26 cellular contexts compared by ENCODE assay signal in the genomic region with DNA sequence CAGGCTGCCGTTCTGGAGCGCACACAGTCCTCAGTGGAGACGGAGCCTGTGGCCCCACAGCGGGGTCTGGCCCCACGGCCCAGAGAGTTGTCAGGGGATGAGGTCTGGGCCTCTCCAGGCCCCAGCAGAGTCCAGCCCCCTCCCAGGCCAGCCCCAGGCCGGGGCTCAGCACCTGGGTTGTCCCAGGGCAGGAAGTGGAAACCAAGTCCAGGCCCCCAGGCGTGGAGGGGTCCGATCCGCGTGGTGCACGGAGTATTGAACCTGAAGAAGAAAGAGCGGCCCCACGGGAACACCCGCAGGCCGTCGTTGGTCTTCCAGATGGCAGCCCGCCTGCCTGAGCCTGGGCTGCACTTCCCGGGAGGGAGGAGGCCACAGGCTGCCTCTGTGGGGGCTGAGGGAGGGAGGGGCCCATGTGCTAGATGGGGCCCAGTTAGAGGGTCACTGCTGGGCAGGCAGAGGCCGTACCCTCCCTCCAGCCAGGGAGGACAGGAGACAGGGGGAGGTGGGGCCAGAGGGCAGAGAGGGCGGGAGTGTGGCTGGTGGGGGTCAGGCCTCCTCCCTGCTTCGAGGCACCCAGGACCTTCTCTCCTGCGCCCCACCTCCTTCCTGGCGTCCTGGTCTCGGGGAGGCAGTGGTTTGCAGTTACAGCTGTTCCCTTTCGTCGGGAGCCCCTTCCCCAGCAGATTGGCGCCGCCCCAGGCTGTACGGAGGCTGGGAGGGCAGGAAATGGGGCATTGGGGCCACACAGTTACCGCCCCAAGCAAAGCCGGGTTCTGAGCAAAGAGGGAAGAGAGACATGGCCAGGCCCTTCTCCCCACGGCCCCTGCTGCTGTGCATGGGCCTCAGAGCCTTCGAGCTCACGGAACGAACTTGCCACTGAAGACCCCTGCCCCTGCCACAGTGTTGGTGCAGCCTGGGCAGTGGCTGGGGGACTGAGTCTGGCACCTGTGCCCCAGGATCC. TPM values are rescaled to one million over a fixed set of nuclear protein-coding genes. Genes with fewer than 3 reads are reported as not detected.
DNase-seq lines count a peak whose midpoint lies in the region; ATAC-seq and TF ChIP-seq lines count a peak whose summit lies in the region.
"Had no signal": no experiment of that assay in that cellular context is flagged by ENCODE, and none has a peak within 500 bp of the region (broad histone marks: within the 10 kb centered on the region; RNA-seq: fewer than 3 reads in every experiment).

No MANE protein-coding gene starts in this region.

- no peaks in the 10 kb centered on the region for H3K36me3 ChIP-seq in left ventricle myocardium inferior
- H3K36me3 ChIP-seq in right atrium auricular region, result no peaks in the 10 kb centered on the region
- H3K36me3 ChIP-seq in BLaER1 treated with 17β-estradiol and CSF1 and Interleukin-3, amounts not matched to agents 10 nM and 100 nM, result peaks cover 0 to 3% (median 0%) of the 10 kb centered on the region in 11 experiments; a peak in 1 of 22 replicates
- H3K36me3 ChIP-seq in SJCRH30, result no peaks in the 10 kb centered on the region
- H3K36me3 ChIP-seq in mucosa of descending colon (ENCODE audit: low read depth), result no peaks in the 10 kb centered on the region
- no peaks in the 10 kb centered on the region for H3K36me3 ChIP-seq in Karpas-422 (ENCODE audit: insufficient read depth, low read length)

- H3K4me3 ChIP-seq in left ventricle myocardium inferior (no peak overlapping the region), right atrium auricular region (no peak overlapping the region), SJCRH30 (no peak overlapping the region), mucosa of descending colon (no peak overlapping the region), Karpas-422 (ENCODE audit: low read length) (no peak overlapping the region)
- H3K4me3 ChIP-seq in BLaER1 treated with 17β-estradiol and CSF1 and Interleukin-3, amounts not matched to agents 10 nM and 100 nM, result no peak overlapping the region
- H3K4me3 ChIP-seq: A549, K562, PC-9 had no signal

- no peak overlapping the region for H2AFZ ChIP-seq in Karpas-422 (ENCODE audit: low read length)
- H2AFZ ChIP-seq: PC-9 had no signal

- no peaks in the 10 kb centered on the region for H3K36me3 Mint-ChIP-seq in immature natural killer cell
- H3K36me3 Mint-ChIP-seq: CD14-positive monocyte; CD8-positive, alpha-beta memory T cell had no signal

- no peak for TF ChIP-seq CTCF in left ventricle myocardium inferior (IDR thresholded peaks at IDR 0.05; ENCODE audit: borderline replicate concordance)
- no peak for TF ChIP-seq CTCF in right atrium auricular region (IDR thresholded peaks at IDR 0.05)
- TF ChIP-seq CTCF in mucosa of descending colon (IDR thresholded peaks at IDR 0.05), result no peak

- H3K9me2 ChIP-seq in Karpas-422 (replicated peaks; ENCODE audit: insufficient read depth, low read length), result no peaks in the 10 kb centered on the region

- peaks cover 0 to 2% (median 0%) of the 10 kb centered on the region in 3 donors for H3K27me3 Mint-ChIP-seq in immature natural killer cell (ENCODE audit: low read depth in 3 of 3)

- H3K4me1 Mint-ChIP-seq in immature natural killer cell, result no peaks in the 10 kb centered on the region
- H3K4me1 Mint-ChIP-seq: CD14-positive monocyte; CD8-positive, alpha-beta memory T cell had no signal

- H3K4me1 ChIP-seq in left ventricle myocardium inferior (no peaks in the 10 kb centered on the region), right atrium auricular region (no peaks in the 10 kb centered on the region), SJCRH30 (peaks cover 26% of the 10 kb centered on the region), mucosa of descending colon (ENCODE audit: low read depth) (no peaks in the 10 kb centered on the region), Karpas-422 (ENCODE audit: low read length) (no peaks in the 10 kb centered on the region)
- H3K4me1 ChIP-seq in BLaER1 treated with 17β-estradiol and CSF1 and Interleukin-3, amounts not matched to agents 10 nM and 100 nM, result peaks cover 14 to 49% (median 38%) of the 10 kb centered on the region in 10 experiments
- H3K4me1 ChIP-seq: A549 had no signal

- H3K9me3 ChIP-seq in left ventricle myocardium inferior (replicated peaks), result peaks cover 10% of the 10 kb centered on the region
- peaks cover 0 to 7% of the 10 kb centered on the region in 2 donors for H3K9me3 ChIP-seq in right atrium auricular region
- H3K9me3 ChIP-seq in BLaER1 treated with 17β-estradiol and CSF1 and Interleukin-3, amounts not matched to agents 10 nM and 100 nM (replicated peaks in 1 of 11), result peaks cover 13 to 18% (median 17%) of the 10 kb centered on the region in 11 experiments
- H3K9me3 ChIP-seq in SJCRH30 (replicated peaks), result peaks cover 8% of the 10 kb centered on the region
- no peaks in the 10 kb centered on the region for H3K9me3 ChIP-seq in mucosa of descending colon
- no peaks in the 10 kb centered on the region for H3K9me3 ChIP-seq in Karpas-422 (ENCODE audit: low read length)

- no peak overlapping the region for H3K4me3 Mint-ChIP-seq in immature natural killer cell
- H3K4me3 Mint-ChIP-seq: CD14-positive monocyte; CD8-positive, alpha-beta memory T cell had no signal

- H3K27ac Mint-ChIP-seq in immature natural killer cell, result no peak overlapping the region
- H3K27ac Mint-ChIP-seq: CD14-positive monocyte had no signal

- H3K4me2 ChIP-seq in BLaER1 treated with 17β-estradiol and CSF1 and Interleukin-3, amounts not matched to agents 10 nM and 100 nM, result peak overlapping the region; percentile 38 to 91 (median 74); a peak in 21 of 22 replicates
- H3K4me2 ChIP-seq in Karpas-422 (ENCODE audit: low read depth, low read length, poor library complexity, severe bottlenecking), result no peak overlapping the region
- H3K4me2 ChIP-seq: A549, PC-9 had no signal

- peak overlapping the region in 7 of 11 experiments; percentile 9 to 69 (median 57); a peak in 11 of 22 replicates for H3K9ac ChIP-seq in BLaER1 treated with 17β-estradiol and CSF1 and Interleukin-3, amounts not matched to agents 10 nM and 100 nM
- H3K9ac ChIP-seq in Karpas-422 (ENCODE audit: low read length), result no peak overlapping the region

- H3K27ac ChIP-seq in left ventricle myocardium inferior (replicated peaks) (no peak overlapping the region), right atrium auricular region (no peak overlapping the region), SJCRH30 (peak overlapping the region; percentile 13; the same call in 1 of the 2 replicates), Karpas-422 (ENCODE audit: low read length) (no peak overlapping the region)
- H3K27ac ChIP-seq in BLaER1 treated with 17β-estradiol and CSF1 and Interleukin-3, amounts not matched to agents 10 nM and 100 nM, result peak overlapping the region in 7 of 11 experiments; percentile 16 to 64 (median 48); a peak in 10 of 22 replicates
- H3K27ac ChIP-seq: A549, PC-9 had no signal

- peaks cover 0 to 4% (median 0%) of the 10 kb centered on the region in 6 donors for H3K9me3 Mint-ChIP-seq in immature natural killer cell

- DNase-seq in left ventricle myocardium inferior (peak; percentile 11), right atrium auricular region (ENCODE audit: low spot score) (no peak), SJCRH30 (peak; percentile 58 to 62), mucosa of descending colon (peak in 2 of 3 donors; percentile 7 to 42), immature natural killer cell (no peak), Karpas-422 (no peak)
- no peak for DNase-seq in activated CD4-positive, alpha-beta T cell treated with anti-CD3 and anti-CD28 coated beads, Interleukin-2, amount 50 U/mL, for 4 hours
- DNase-seq: CD8-positive, alpha-beta memory T cell; DMS153; DND-41; MV-4-11; NCI-H1105; NCI-H1436 treated with DMSO at 0.1 percent for 48 hours; NCI-H187 treated with DMSO at 0.1 percent for 48 hours; NCI-H446; NCI-H524 treated with DMSO at 0.1 percent for 48 hours; NCI-H774; PC-9; SHP77 had no signal

- no peaks in the 10 kb centered on the region for H3K27me3 ChIP-seq in left ventricle myocardium inferior (ENCODE audit: low read depth)
- H3K27me3 ChIP-seq in right atrium auricular region, result no peaks in the 10 kb centered on the region
- peaks cover 0 to 25% (median 0%) of the 10 kb centered on the region in 11 experiments; a peak in 7 of 22 replicates for H3K27me3 ChIP-seq in BLaER1 treated with 17β-estradiol and CSF1 and Interleukin-3, amounts not matched to agents 10 nM and 100 nM
- no peaks in the 10 kb centered on the region for H3K27me3 ChIP-seq in SJCRH30
- no peaks in the 10 kb centered on the region for H3K27me3 ChIP-seq in Karpas-422 (ENCODE audit: low read length)

- H4K20me1 ChIP-seq in BLaER1 treated with 17β-estradiol and CSF1 and Interleukin-3, amounts not matched to agents 10 nM and 100 nM, result peaks cover 0 to 33% (median 0%) of the 10 kb centered on the region in 11 experiments; a peak in 4 of 22 replicates
- no peaks in the 10 kb centered on the region for H4K20me1 ChIP-seq in Karpas-422 (ENCODE audit: insufficient read depth, low read depth, low read length)

- no peaks in the 10 kb centered on the region for H3K79me2 ChIP-seq in Karpas-422 (ENCODE audit: low read length)

- ATAC-seq in mucosa of descending colon, result no peak
- ATAC-seq: A549 had no signal

- intact Hi-C loops in left ventricle myocardium inferior (cut with micrococcal nuclease), result no loop called here
- intact Hi-C loops in mucosa of descending colon (cut with DNase I, micrococcal nuclease), result no loop called here

RNA-seq across cellular contexts. Expression of gene HGFAC, which starts 8.1 kb away (rescaled TPM):
- 0.80 TPM for total RNA-seq in left ventricle myocardium inferior
- not detected for total RNA-seq in right atrium auricular region
- 0.12 and 0.63 TPM in 2 replicates for total RNA-seq in SJCRH30 (2014; rRNA removed; shearing (Covaris generic))
- total RNA-seq in mucosa of descending colon, result under 1 TPM in 1 of 3 donors, not detected in 2; 0.95 TPM
- polyA plus RNA-seq in immature natural killer cell, result not detected
- not detected in 2 replicates for total RNA-seq in Karpas-422 (2014; rRNA removed; shearing (Covaris generic); ENCODE audit: low replicate concordance)
- total RNA-seq: CD8-positive, alpha-beta memory T cell; HT-29; K562; RPMI7951 had no signal
- polyA plus RNA-seq: CD14-positive monocyte; CD8-positive, alpha-beta memory T cell had no signal

RNA-seq across cellular contexts. Expression of gene DOK7, which starts 13.3 kb away (rescaled TPM):
- total RNA-seq in left ventricle myocardium inferior (46.7 TPM), right atrium auricular region (10 to 100 TPM; 31.0 to 68.9 TPM), mucosa of descending colon (under 1 TPM; 0.28 to 0.61 (median 0.39) TPM)
- 8.6 and 9.6 TPM in 2 replicates for total RNA-seq in SJCRH30 (2014; rRNA removed; shearing (Covaris generic))
- 1 to 10 TPM in 2 of 3 donors, not detected in 1; 4.2 to 4.8 TPM for polyA plus RNA-seq in immature natural killer cell
- total RNA-seq in Karpas-422 (2014; rRNA removed; shearing (Covaris generic); ENCODE audit: low replicate concordance), result 1.6 and 10.4 TPM in 2 replicates
- total RNA-seq: CD8-positive, alpha-beta memory T cell; H1; K562; RPMI7951 had no signal
- polyA plus RNA-seq: CD14-positive monocyte; CD8-positive, alpha-beta memory T cell; K562 had no signal

Comparison
In these comparisons a context has a peak if more than half of its experiments do, and no peak if none do; other contexts are left out.
1. DNase-seq: peak in left ventricle myocardium inferior (single experiment), SJCRH30 (2 of 2) and mucosa of descending colon (2 of 3); none in right atrium auricular region (single experiment), activated CD4-positive, alpha-beta T cell treated with anti-CD3 and anti-CD28 coated beads, Interleukin-2, amount 50 U/mL, for 4 hours (0 of 2), immature natural killer cell (0 of 3) and Karpas-422 (single experiment).
2. H3K27ac ChIP-seq: peak in BLaER1 treated with 17β-estradiol and CSF1 and Interleukin-3, amounts not matched to agents 10 nM and 100 nM (7 of 11) and SJCRH30 (single experiment); none in left ventricle myocardium inferior (single experiment), right atrium auricular region (0 of 2) and Karpas-422 (single experiment).